ENCODE assay signal across 17 cellular contexts in the genomic region with DNA sequence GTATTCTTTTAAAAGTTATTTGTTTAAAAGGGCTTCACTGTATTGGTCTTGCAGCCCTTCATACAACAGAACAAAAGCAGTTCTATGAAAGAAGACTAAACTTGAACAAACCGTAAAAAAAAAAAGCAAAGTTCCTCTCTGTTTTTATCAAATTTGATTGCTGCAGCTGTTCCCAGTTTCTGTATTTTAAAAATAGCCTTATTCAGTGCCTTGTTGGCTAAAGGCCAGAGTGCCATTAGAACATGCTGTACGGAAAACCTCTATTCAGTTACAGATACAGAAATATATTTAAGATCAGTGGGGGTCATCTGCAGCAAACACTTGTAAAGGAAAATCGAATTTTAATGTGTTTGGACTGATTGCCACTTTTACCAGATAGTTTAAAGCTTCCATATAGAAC.
DNase-seq lines count a peak whose midpoint lies in the region; ATAC-seq and TF ChIP-seq lines count a peak whose summit lies in the region.
"Had no signal": no experiment of that assay in that cellular context is flagged by ENCODE, and none has a peak within 500 bp of the region (broad histone marks: within the 10 kb centered on the region; RNA-seq: fewer than 3 reads in every experiment).

No MANE protein-coding gene starts in this region.

- 86% methylated on average over 1 of the region's 3 CpGs for WGBS in mesenchymal stem cell

- H2BK5ac ChIP-seq in mesenchymal stem cell (ENCODE audit: low read depth, low read length, poor library complexity, severe bottlenecking): no peak overlapping the region

- H3K27ac Mint-ChIP-seq in stimulated activated effector memory CD8-positive, alpha-beta T cell treated with anti-CD3 and anti-CD28 coated beads, Interleukin-12 subunit alpha, Interleukin-12 subunit beta, amount 100 ng/mL, for 72 hours: no peak overlapping the region
- H3K27ac Mint-ChIP-seq: activated naive CD4-positive, alpha-beta T cell treated with anti-CD3 and anti-CD28 coated beads, Interleukin-2, amount 50 U/mL, for 72 hours; B cell; stimulated activated memory B cell treated with anti-CD40 and anti-IgM and Interleukin-4, amounts not matched to agents 10 μg/mL and 1 μg/mL and 100 μg/mL, for 72 hours had no signal

- no peak overlapping the region for H3K4me3 ChIP-seq in choroid plexus epithelial cell (ENCODE audit: low read depth, low read length)
- H3K4me3 ChIP-seq in mesenchymal stem cell (ENCODE audit: insufficient read depth in 1 of 2, low read depth in 1 of 2, low read length in 2 of 2): no peak overlapping the region

- no peaks in the 10 kb centered on the region for H3K79me1 ChIP-seq in mesenchymal stem cell (replicated peaks; ENCODE audit: low read length, poor library complexity, severe bottlenecking)

- no peaks in the 10 kb centered on the region for H3K4me1 Mint-ChIP-seq in stimulated activated effector memory CD8-positive, alpha-beta T cell treated with anti-CD3 and anti-CD28 coated beads, Interleukin-12 subunit alpha, Interleukin-12 subunit beta, amount 100 ng/mL, for 72 hours
- H3K4me1 Mint-ChIP-seq: B cell; stimulated activated memory B cell treated with anti-CD40 and anti-IgM and Interleukin-4, amounts not matched to agents 10 μg/mL and 1 μg/mL and 100 μg/mL, for 72 hours had no signal

- no peaks in the 10 kb centered on the region for H3K9me3 Mint-ChIP-seq in stimulated activated effector memory CD8-positive, alpha-beta T cell treated with anti-CD3 and anti-CD28 coated beads, Interleukin-12 subunit alpha, Interleukin-12 subunit beta, amount 100 ng/mL, for 72 hours

- no peak overlapping the region for H3K4ac ChIP-seq in mesenchymal stem cell (ENCODE audit: low read depth in 1 of 2, low read length in 2 of 2)

- H3K9me3 ChIP-seq in mesenchymal stem cell (ENCODE audit: control insufficient read depth, low read length): no peaks in the 10 kb centered on the region

- no peak overlapping the region for H3K4me3 Mint-ChIP-seq in stimulated activated effector memory CD8-positive, alpha-beta T cell treated with anti-CD3 and anti-CD28 coated beads, Interleukin-12 subunit alpha, Interleukin-12 subunit beta, amount 100 ng/mL, for 72 hours
- H3K4me3 Mint-ChIP-seq: B cell; stimulated activated memory B cell treated with anti-CD40 and anti-IgM and Interleukin-4, amounts not matched to agents 10 μg/mL and 1 μg/mL and 100 μg/mL, for 72 hours had no signal

- no peak overlapping the region for H2AFZ ChIP-seq in mesenchymal stem cell (ENCODE audit: low read depth, low read length)

- no peak overlapping the region for H2BK12ac ChIP-seq in mesenchymal stem cell (ENCODE audit: low read length in 2 of 2)

- no peak overlapping the region for H3K4me2 ChIP-seq in mesenchymal stem cell (ENCODE audit: low read length, poor library complexity, severe bottlenecking)

- no peak overlapping the region for H4K91ac ChIP-seq in mesenchymal stem cell (ENCODE audit: low read length)

- TF ChIP-seq CTCF in choroid plexus epithelial cell (conservative IDR thresholded peaks at IDR 0.05; ENCODE audit: low read depth, low read length): no peak

- no peak for ATAC-seq in activated CD4-positive, CD25-positive, alpha-beta regulatory T cell treated with anti-CD3 and anti-CD28 coated beads, Interleukin-2, amount 50 U/mL, for 24 hours
- no peak for ATAC-seq in GM21360 (IDR thresholded peaks at IDR 0.05; ENCODE audit: unreplicated experiment)
- no peak for ATAC-seq in stimulated activated effector memory CD8-positive, alpha-beta T cell treated with anti-CD3 and anti-CD28 coated beads, Interleukin-12 subunit alpha, Interleukin-12 subunit beta, amount 100 ng/mL, for 72 hours
- ATAC-seq: activated naive CD4-positive, alpha-beta T cell treated with anti-CD3 and anti-CD28 coated beads, Interleukin-2, amount 50 U/mL, for 72 hours; HepG2; stimulated activated memory B cell treated with anti-CD40 and anti-IgM and Interleukin-4, amounts not matched to agents 10 μg/mL and 1 μg/mL and 100 μg/mL, for 72 hours had no signal

- H3K27me3 ChIP-seq in mesenchymal stem cell (ENCODE audit: control insufficient read depth in 1 of 2, insufficient read depth in 1 of 2, low read length in 2 of 2): no peaks in the 10 kb centered on the region
- H3K27me3 ChIP-seq: foreskin keratinocyte had no signal

- DNase-seq in NCI-H1105 (lab: John Stamatoyannopoulos, UW): peak; percentile 63
- DNase-seq in NCI-H345 (lab: John Stamatoyannopoulos, UW): peak; percentile 51
- peak; percentile 83 for DNase-seq in choroid plexus epithelial cell (ENCODE audit: low read depth)
- peak; percentile 6 for DNase-seq in mesenchymal stem cell
- no peak for DNase-seq in ecto neural progenitor cell (ENCODE audit: low spot score)
- no peak for DNase-seq in stimulated activated effector memory CD8-positive, alpha-beta T cell treated with anti-CD3 and anti-CD28 coated beads, Interleukin-12 subunit alpha, Interleukin-12 subunit beta, amount 100 ng/mL, for 72 hours (ENCODE audit: low spot score in 2 of 2)
- DNase-seq: activated CD4-positive, alpha-beta T cell treated with anti-CD3 and anti-CD28 coated beads for 1 hour; EL; stimulated activated CD4-positive, alpha-beta T cell treated with anti-CD3 and anti-CD28 coated beads, Interleukin-4, amount 100 ng/mL, for 24 hours; SW 1271 had no signal

- H2AK5ac ChIP-seq in mesenchymal stem cell (ENCODE audit: low read length, severe bottlenecking): no peak overlapping the region

- no peak overlapping the region for H4K8ac ChIP-seq in mesenchymal stem cell (ENCODE audit: low read length)

- H3K23ac ChIP-seq in mesenchymal stem cell (ENCODE audit: low read length in 2 of 2): no peak overlapping the region

- no peaks in the 10 kb centered on the region for H3K4me1 ChIP-seq in mesenchymal stem cell (ENCODE audit: control insufficient read depth, insufficient read depth, low read depth, low read length)

- H3K36me3 Mint-ChIP-seq in stimulated activated effector memory CD8-positive, alpha-beta T cell treated with anti-CD3 and anti-CD28 coated beads, Interleukin-12 subunit alpha, Interleukin-12 subunit beta, amount 100 ng/mL, for 72 hours: no peaks in the 10 kb centered on the region
- H3K36me3 Mint-ChIP-seq: activated naive CD4-positive, alpha-beta T cell treated with anti-CD3 and anti-CD28 coated beads, Interleukin-2, amount 50 U/mL, for 72 hours; stimulated activated memory B cell treated with anti-CD40 and anti-IgM and Interleukin-4, amounts not matched to agents 10 μg/mL and 1 μg/mL and 100 μg/mL, for 72 hours had no signal

- no peak overlapping the region for H3K18ac ChIP-seq in mesenchymal stem cell (ENCODE audit: low read depth in 1 of 2, low read length in 2 of 2)

- H2BK120ac ChIP-seq in mesenchymal stem cell (ENCODE audit: low read depth, low read length): no peak overlapping the region

- H2BK15ac ChIP-seq in mesenchymal stem cell (ENCODE audit: low read depth, poor library complexity, severe bottlenecking): no peak overlapping the region

- no peak overlapping the region for H3K27ac ChIP-seq in mesenchymal stem cell (ENCODE audit: low read length, poor library complexity, severe bottlenecking)
- H3K27ac ChIP-seq: foreskin keratinocyte had no signal

- peak overlapping the region; percentile 44 for H3K9ac ChIP-seq in mesenchymal stem cell (ENCODE audit: low read length)

- H3K36me3 ChIP-seq in mesenchymal stem cell (ENCODE audit: control insufficient read depth in 1 of 2, insufficient read depth in 2 of 2, low read depth in 1 of 2, low read length in 2 of 2): no peaks in the 10 kb centered on the region

- H3K14ac ChIP-seq in mesenchymal stem cell (ENCODE audit: low read length in 2 of 2): no peak overlapping the region

Comparison
In these comparisons a context has a peak if more than half of its experiments do, and no peak if none do; other contexts are left out.
1. DNase-seq: peak in NCI-H1105 (single experiment), NCI-H345 (single experiment), choroid plexus epithelial cell (single experiment) and mesenchymal stem cell (single experiment); none in ecto neural progenitor cell (single experiment) and stimulated activated effector memory CD8-positive, alpha-beta T cell treated with anti-CD3 and anti-CD28 coated beads, Interleukin-12 subunit alpha, Interleukin-12 subunit beta, amount 100 ng/mL, for 72 hours (0 of 2).